ENCODE assay signal across 1 cellular context in the genomic region with DNA sequence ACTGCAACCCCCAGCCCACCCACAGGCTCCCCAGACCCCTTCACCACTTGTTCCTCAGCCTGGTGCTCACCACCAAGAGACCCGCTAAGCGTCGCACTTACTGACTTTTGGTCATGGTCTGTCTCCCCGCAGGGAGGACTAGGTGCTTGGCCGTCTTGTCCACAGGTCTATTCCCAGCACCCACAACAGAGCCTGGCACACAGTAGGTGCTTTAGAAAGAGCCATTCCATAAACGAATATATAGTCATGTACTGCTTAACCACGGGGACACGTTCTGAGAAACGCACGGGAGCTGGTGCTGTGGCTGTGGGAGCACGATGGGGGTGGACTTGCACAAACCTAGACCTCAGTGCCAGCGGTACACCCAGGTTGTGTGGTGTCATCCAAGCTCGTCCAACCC.
TF ChIP-seq lines count a peak whose summit lies in the region.

No MANE protein-coding gene starts in this region.

TF ChIP-seq in HCT116, 20 proteins besides CTCF, POLR2A, EP300 and RAD21:
- TF ChIP-seq CBX3 (IDR thresholded peaks at IDR 0.05; ENCODE audit: low read depth) (no peak), YY1 (IDR thresholded peaks at IDR 0.05; ENCODE audit: extremely low read depth, insufficient replicate concordance, low read depth, low read length) (no peak), ZFX (IDR thresholded peaks at IDR 0.05) (no peak), ELF1 (IDR thresholded peaks at IDR 0.05; ENCODE audit: borderline replicate concordance, low read depth) (no peak), JUND (IDR thresholded peaks at IDR 0.05) (no peak), ZNF274 (IDR thresholded peaks at IDR 0.05; ENCODE audit: low read depth, low read length) (no peak), EGR1 (IDR thresholded peaks at IDR 0.05; ENCODE audit: low read depth) (no peak)
- TF ChIP-seq, protein P1, sequence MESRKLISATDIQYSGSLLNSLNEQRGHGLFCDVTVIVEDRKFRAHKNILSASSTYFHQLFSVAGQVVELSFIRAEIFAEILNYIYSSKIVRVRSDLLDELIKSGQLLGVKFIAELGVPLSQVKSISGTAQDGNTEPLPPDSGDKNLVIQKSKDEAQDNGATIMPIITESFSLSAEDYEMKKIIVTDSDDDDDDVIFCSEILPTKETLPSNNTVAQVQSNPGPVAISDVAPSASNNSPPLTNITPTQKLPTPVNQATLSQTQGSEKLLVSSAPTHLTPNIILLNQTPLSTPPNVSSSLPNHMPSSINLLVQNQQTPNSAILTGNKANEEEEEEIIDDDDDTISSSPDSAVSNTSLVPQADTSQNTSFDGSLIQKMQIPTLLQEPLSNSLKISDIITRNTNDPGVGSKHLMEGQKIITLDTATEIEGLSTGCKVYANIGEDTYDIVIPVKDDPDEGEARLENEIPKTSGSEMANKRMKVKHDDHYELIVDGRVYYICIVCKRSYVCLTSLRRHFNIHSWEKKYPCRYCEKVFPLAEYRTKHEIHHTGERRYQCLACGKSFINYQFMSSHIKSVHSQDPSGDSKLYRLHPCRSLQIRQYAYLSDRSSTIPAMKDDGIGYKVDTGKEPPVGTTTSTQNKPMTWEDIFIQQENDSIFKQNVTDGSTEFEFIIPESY (IDR thresholded peaks at IDR 0.05; ENCODE audit: extremely low read depth, insufficient replicate concordance, low read length) = no peak
- TF ChIP-seq, protein P2, sequence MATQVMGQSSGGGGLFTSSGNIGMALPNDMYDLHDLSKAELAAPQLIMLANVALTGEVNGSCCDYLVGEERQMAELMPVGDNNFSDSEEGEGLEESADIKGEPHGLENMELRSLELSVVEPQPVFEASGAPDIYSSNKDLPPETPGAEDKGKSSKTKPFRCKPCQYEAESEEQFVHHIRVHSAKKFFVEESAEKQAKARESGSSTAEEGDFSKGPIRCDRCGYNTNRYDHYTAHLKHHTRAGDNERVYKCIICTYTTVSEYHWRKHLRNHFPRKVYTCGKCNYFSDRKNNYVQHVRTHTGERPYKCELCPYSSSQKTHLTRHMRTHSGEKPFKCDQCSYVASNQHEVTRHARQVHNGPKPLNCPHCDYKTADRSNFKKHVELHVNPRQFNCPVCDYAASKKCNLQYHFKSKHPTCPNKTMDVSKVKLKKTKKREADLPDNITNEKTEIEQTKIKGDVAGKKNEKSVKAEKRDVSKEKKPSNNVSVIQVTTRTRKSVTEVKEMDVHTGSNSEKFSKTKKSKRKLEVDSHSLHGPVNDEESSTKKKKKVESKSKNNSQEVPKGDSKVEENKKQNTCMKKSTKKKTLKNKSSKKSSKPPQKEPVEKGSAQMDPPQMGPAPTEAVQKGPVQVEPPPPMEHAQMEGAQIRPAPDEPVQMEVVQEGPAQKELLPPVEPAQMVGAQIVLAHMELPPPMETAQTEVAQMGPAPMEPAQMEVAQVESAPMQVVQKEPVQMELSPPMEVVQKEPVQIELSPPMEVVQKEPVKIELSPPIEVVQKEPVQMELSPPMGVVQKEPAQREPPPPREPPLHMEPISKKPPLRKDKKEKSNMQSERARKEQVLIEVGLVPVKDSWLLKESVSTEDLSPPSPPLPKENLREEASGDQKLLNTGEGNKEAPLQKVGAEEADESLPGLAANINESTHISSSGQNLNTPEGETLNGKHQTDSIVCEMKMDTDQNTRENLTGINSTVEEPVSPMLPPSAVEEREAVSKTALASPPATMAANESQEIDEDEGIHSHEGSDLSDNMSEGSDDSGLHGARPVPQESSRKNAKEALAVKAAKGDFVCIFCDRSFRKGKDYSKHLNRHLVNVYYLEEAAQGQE (IDR thresholded peaks at IDR 0.05; ENCODE audit: low read depth) = no peak
